Comparison of ENCODE assay signal across 8 cellular contexts in the genomic region with DNA sequence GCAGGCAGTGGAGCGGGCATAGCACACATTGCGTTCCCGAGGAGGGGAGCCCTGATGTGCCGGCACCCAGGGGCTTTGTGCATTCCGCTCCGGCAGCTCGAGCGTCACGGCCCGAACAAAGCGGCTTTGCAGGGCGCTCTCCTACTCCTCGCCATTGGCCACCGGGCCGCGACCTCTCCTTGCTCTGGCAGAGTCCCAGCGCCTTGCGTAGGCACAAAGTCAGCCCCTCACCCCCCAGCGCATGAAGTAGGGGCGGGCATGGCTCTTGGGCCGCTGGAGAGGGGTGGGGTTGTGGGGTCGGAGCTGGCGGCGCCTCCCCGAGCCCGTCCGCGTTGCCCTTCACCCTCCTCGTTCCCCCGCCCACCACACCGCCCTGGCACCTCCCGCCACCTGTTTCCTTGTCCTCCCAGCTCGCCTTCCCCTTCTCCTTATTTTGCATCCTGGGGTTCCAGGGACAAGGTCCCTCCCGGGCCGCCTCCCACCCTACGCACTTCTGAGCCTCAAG. TPM values are rescaled to one million over a fixed set of nuclear protein-coding genes. Genes with fewer than 3 reads are reported as not detected.
A peak's percentile ranks its signal among the peaks of the same experiment; 100 is the strongest.
DNase-seq lines count a peak whose midpoint lies in the region; ATAC-seq and TF ChIP-seq lines count a peak whose summit lies in the region.

No MANE protein-coding gene starts in this region.

- H3K9me3 ChIP-seq in neutrophil, result no peaks in the 10 kb centered on the region

- no peak for TF ChIP-seq CTCF in glutamatergic neuron (IDR thresholded peaks at IDR 0.05; ENCODE audit: partially characterized antibody, unreplicated experiment)
- TF ChIP-seq CTCF in neutrophil (IDR thresholded peaks at IDR 0.05), result no peak

- peak; percentile 5 for ATAC-seq in GM21423 (IDR thresholded peaks at IDR 0.05; ENCODE audit: unreplicated experiment)
- ATAC-seq in HG03108 (IDR thresholded peaks at IDR 0.05; ENCODE audit: unreplicated experiment), result no peak

- no peaks in the 10 kb centered on the region for H3K36me3 ChIP-seq in neutrophil

- H3K27ac ChIP-seq in neutrophil, result peak overlapping the region; percentile 53

- peaks cover 14 to 22% of the 10 kb centered on the region in 2 experiments for H3K4me1 ChIP-seq in neutrophil (ENCODE audit: control insufficient read depth in 1 of 2, insufficient read depth in 1 of 2, low read depth in 1 of 2, low read length in 1 of 2)

- peaks cover 14% of the 10 kb centered on the region for H3K27me3 Mint-ChIP-seq in glutamatergic neuron (ENCODE audit: unreplicated experiment)

- no peaks in the 10 kb centered on the region for H3K4me1 Mint-ChIP-seq in glutamatergic neuron (ENCODE audit: low read depth, unreplicated experiment)

- H3K27me3 ChIP-seq in neutrophil, result peaks cover 63% of the 10 kb centered on the region

- H3K4me3 Mint-ChIP-seq in glutamatergic neuron (ENCODE audit: unreplicated experiment), result peak overlapping the region; percentile 77

- DNase-seq in NCI-H748 (lab: John Stamatoyannopoulos, UW; ENCODE audit: unreplicated experiment), result peak; percentile 79
- DNase-seq in activated gamma-delta T cell treated with anti-CD3 and anti-CD28 coated beads, Interleukin-2, amount 50 U/mL, for 16 hours (ENCODE audit: low read depth), result peak; percentile 19
- DNase-seq in glutamatergic neuron, result peak; percentile 47
- DNase-seq in epidermal melanocyte (ENCODE audit: insufficient read length, low spot score), result no peak
- DNase-seq in NCI-H2081 treated with DMSO at 0.1 percent for 48 hours (lab: John Stamatoyannopoulos, UW), result no peak

- H3K27ac Mint-ChIP-seq in glutamatergic neuron (ENCODE audit: unreplicated experiment), result no peak overlapping the region

- no peaks in the 10 kb centered on the region for H3K36me3 Mint-ChIP-seq in glutamatergic neuron (ENCODE audit: unreplicated experiment)

- H3K4me3 ChIP-seq in neutrophil (ENCODE audit: low read depth in 1 of 2, low read length in 1 of 2), result peak overlapping the region; percentile 62 to 81

- peaks cover 4% of the 10 kb centered on the region for H3K9me3 Mint-ChIP-seq in glutamatergic neuron (ENCODE audit: unreplicated experiment)

RNA-seq across cellular contexts. Expression of gene PPARA, which starts 0.8 kb away (rescaled TPM):
- total RNA-seq in glutamatergic neuron (ENCODE audit: unreplicated experiment), result 1.8 TPM

Comparison
In these comparisons a context has a peak if more than half of its experiments do, and no peak if none do; other contexts are left out.
1. DNase-seq: peak in NCI-H748 (single experiment), activated gamma-delta T cell treated with anti-CD3 and anti-CD28 coated beads, Interleukin-2, amount 50 U/mL, for 16 hours (single experiment) and glutamatergic neuron (single experiment); none in epidermal melanocyte (single experiment) and NCI-H2081 treated with DMSO at 0.1 percent for 48 hours (single experiment).